In the genomic region with DNA sequence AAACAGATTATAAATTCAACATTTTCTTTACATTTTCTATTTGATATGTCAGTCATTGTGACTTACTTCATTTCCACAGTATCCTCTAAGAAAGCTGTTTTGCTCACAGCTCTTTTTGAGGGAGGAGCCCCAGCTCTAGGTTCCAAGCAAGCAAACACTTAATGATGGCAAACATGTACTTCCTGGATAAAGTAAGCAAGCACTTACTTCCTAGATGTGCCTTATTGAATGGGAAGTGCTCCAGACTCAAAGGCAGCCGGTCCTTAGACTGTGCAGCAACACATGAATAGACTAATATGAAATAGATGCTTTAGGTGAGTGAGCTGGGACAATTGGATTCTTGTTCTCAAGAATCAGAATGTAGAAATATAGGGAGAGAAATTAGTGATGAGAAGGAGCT, we compare ENCODE assay signal across 17 cellular contexts.
A peak's percentile ranks its signal among the peaks of the same experiment; 100 is the strongest.
DNase-seq lines count a peak whose midpoint lies in the region; ATAC-seq and TF ChIP-seq lines count a peak whose summit lies in the region.
"Had no signal": no experiment of that assay in that cellular context is flagged by ENCODE, and none has a peak within 500 bp of the region (broad histone marks: within the 10 kb centered on the region; RNA-seq: fewer than 3 reads in every experiment).

No MANE protein-coding gene starts in this region.

- H3K36me3 ChIP-seq in upper lobe of right lung, result no peaks in the 10 kb centered on the region

- no peaks in the 10 kb centered on the region for H3K9me3 ChIP-seq in upper lobe of right lung
- H3K9me3 ChIP-seq: Caco-2 had no signal

- peak; percentile 82 for ATAC-seq in upper lobe of right lung
- ATAC-seq: A549, K562 had no signal

- TF ChIP-seq CTCF in upper lobe of right lung (IDR thresholded peaks at IDR 0.05), result no peak

- H3K4me3 ChIP-seq in upper lobe of right lung, result no peak overlapping the region
- H3K4me3 ChIP-seq: A549, K562 had no signal

- no peaks in the 10 kb centered on the region for H3K4me1 ChIP-seq in upper lobe of right lung
- H3K4me1 ChIP-seq: A549, Caco-2 had no signal

- no peak overlapping the region for H3K27ac ChIP-seq in upper lobe of right lung
- H3K27ac ChIP-seq: 22Rv1, A549, C4-2B had no signal

- intact Hi-C loops in upper lobe of right lung (cut with DNase I), result no loop called here

- no peaks in the 10 kb centered on the region for H3K27me3 ChIP-seq in upper lobe of right lung

- DNase-seq in DMS153 (lab: John Stamatoyannopoulos, UW), result peak; percentile 57
- DNase-seq in DMS153 treated with DMSO at 0.1 percent for 48 hours (lab: John Stamatoyannopoulos, UW; ENCODE audit: unreplicated experiment), result no peak
- peak; percentile 83 for DNase-seq in DMS53 (lab: John Stamatoyannopoulos, UW)
- peak; percentile 62 for DNase-seq in NCI-H69 (lab: John Stamatoyannopoulos, UW)
- DNase-seq in upper lobe of right lung, result no peak
- DNase-seq in NOMO-1 treated with DMSO at 0.1 percent for 48 hours (lab: John Stamatoyannopoulos, UW; ENCODE audit: unreplicated experiment), result no peak
- DNase-seq in DMS79 (lab: John Stamatoyannopoulos, UW), result no peak
- DNase-seq: AML-193; Caco-2; CD4-positive, alpha-beta T cell; GDM1; H9; IMR-90 had no signal

Comparison
In these comparisons a context has a peak if more than half of its experiments do, and no peak if none do; other contexts are left out.
1. DNase-seq: peak in DMS153 (single experiment), DMS53 (single experiment) and NCI-H69 (single experiment); none in DMS153 treated with DMSO at 0.1 percent for 48 hours (single experiment), upper lobe of right lung (single experiment), NOMO-1 treated with DMSO at 0.1 percent for 48 hours (single experiment) and DMS79 (single experiment).